In genomic region chr12:69354561-69355187, GRCh38 we compare ENCODE assay signal across 1 cellular context.
TF ChIP-seq lines count a peak whose summit lies in the region.

No MANE protein-coding gene starts in this region.

TF ChIP-seq in HepG2, 621 proteins besides CTCF, POLR2A, EP300 and RAD21 (continued from another document and continues in another):
- 0 out of 4 replicates have a peak, but pooled peaks of 1 of the 2 experiments have one; percentile 36 for TF ChIP-seq REST (IDR thresholded peaks at IDR 0.05; ENCODE audit: borderline replicate concordance in 1 of 2, low read depth in 1 of 2, low read length in 2 of 2)
- TF ChIP-seq ZZZ3 (CRISPR knock-in tag; IDR thresholded peaks at IDR 0.05; ENCODE audit: borderline replicate concordance), result no peak
- no peak for TF ChIP-seq YEATS4 (CRISPR knock-in tag; IDR thresholded peaks at IDR 0.05; ENCODE audit: borderline replicate concordance)
- TF ChIP-seq ZNF274 (CRISPR knock-in tag; IDR thresholded peaks at IDR 0.05), result no peak; the same call in 1 of the 2 replicates
- TF ChIP-seq ATF7 (IDR thresholded peaks at IDR 0.05), result peak; percentile 47; the same call in 1 of the 2 replicates
- TF ChIP-seq ATF7 (CRISPR knock-in tag; IDR thresholded peaks at IDR 0.05), result peak; percentile 62; the same call in 1 of the 2 replicates
- peak; percentile 78; the same call in 1 of the 2 replicates for TF ChIP-seq MYNN (CRISPR knock-in tag; IDR thresholded peaks at IDR 0.05; ENCODE audit: low read depth)
- TF ChIP-seq ELF3 (CRISPR knock-in tag; IDR thresholded peaks at IDR 0.05), result peak; percentile 78; the same call in 1 of the 2 replicates
- TF ChIP-seq GZF1 (CRISPR knock-in tag; IDR thresholded peaks at IDR 0.05), result no peak
- TF ChIP-seq ZNF607 (CRISPR knock-in tag; IDR thresholded peaks at IDR 0.05; ENCODE audit: borderline replicate concordance), result no peak
- TF ChIP-seq ZNF17 (CRISPR knock-in tag; IDR thresholded peaks at IDR 0.05), result no peak
- no peak for TF ChIP-seq PRDM4 (CRISPR knock-in tag; IDR thresholded peaks at IDR 0.05; ENCODE audit: borderline replicate concordance)
- TF ChIP-seq USF2 (IDR thresholded peaks at IDR 0.05; ENCODE audit: low read depth, low read length), result no peak
- no peak for TF ChIP-seq USF2 (CRISPR knock-in tag; IDR thresholded peaks at IDR 0.05; ENCODE audit: borderline replicate concordance)
- peak; percentile 60 for TF ChIP-seq CEBPG (CRISPR knock-in tag; IDR thresholded peaks at IDR 0.05)
- peak; percentile 84; the same call in 1 of the 2 replicates for TF ChIP-seq ERF (CRISPR knock-in tag; IDR thresholded peaks at IDR 0.05)
- no peak for TF ChIP-seq SNAPC4 (CRISPR knock-in tag; IDR thresholded peaks at IDR 0.05)
- TF ChIP-seq ZHX2 (IDR thresholded peaks at IDR 0.05; ENCODE audit: low read depth), result no peak
- 0 out of 2 replicates have a peak, but pooled peaks have one; percentile 77 for TF ChIP-seq ZHX2 (CRISPR knock-in tag; IDR thresholded peaks at IDR 0.05; ENCODE audit: borderline replicate concordance)
- TF ChIP-seq GTF2F1 (IDR thresholded peaks at IDR 0.05; ENCODE audit: low read length), result no peak
- TF ChIP-seq RXRB (CRISPR knock-in tag; IDR thresholded peaks at IDR 0.05; ENCODE audit: borderline replicate concordance), result peak; percentile 62
- TF ChIP-seq ZNF160 (CRISPR knock-in tag; IDR thresholded peaks at IDR 0.05), result peak; percentile 88
- peak; percentile 53; the same call in 1 of the 2 replicates for TF ChIP-seq TAF1 (CRISPR knock-in tag; IDR thresholded peaks at IDR 0.05)
- TF ChIP-seq ZNF484 (CRISPR knock-in tag; IDR thresholded peaks at IDR 0.05; ENCODE audit: borderline replicate concordance, low read depth), result no peak
- no peak for TF ChIP-seq ZBTB44 (CRISPR knock-in tag; IDR thresholded peaks at IDR 0.05)
- TF ChIP-seq ZKSCAN8 (CRISPR knock-in tag; IDR thresholded peaks at IDR 0.05; ENCODE audit: borderline replicate concordance), result peak; percentile 57; the same call in 1 of the 2 replicates
- peak; percentile 91 for TF ChIP-seq ZFP37 (CRISPR knock-in tag; IDR thresholded peaks at IDR 0.05; ENCODE audit: borderline replicate concordance)
- peak; percentile 65 for TF ChIP-seq TP53 (CRISPR knock-in tag; conservative IDR thresholded peaks at IDR 0.05)
- TF ChIP-seq MXD4 (CRISPR knock-in tag; IDR thresholded peaks at IDR 0.05), result peak; percentile 77
- no peak for TF ChIP-seq NPAS2 (CRISPR knock-in tag; IDR thresholded peaks at IDR 0.05; ENCODE audit: borderline replicate concordance)
- TF ChIP-seq MED8 (CRISPR knock-in tag; IDR thresholded peaks at IDR 0.05; ENCODE audit: insufficient replicate concordance), result peak; percentile 70
- TF ChIP-seq RARA (CRISPR knock-in tag; IDR thresholded peaks at IDR 0.05), result peak; percentile 37; the same call in 1 of the 2 replicates
- TF ChIP-seq HNRNPLL (IDR thresholded peaks at IDR 0.05; ENCODE audit: low read depth, low read length, poor library complexity, severe bottlenecking), result no peak
- 0 out of 2 replicates have a peak, but pooled peaks have one; percentile 44 for TF ChIP-seq SMAD1 (CRISPR knock-in tag; IDR thresholded peaks at IDR 0.05; ENCODE audit: borderline replicate concordance, low read depth)
- TF ChIP-seq ZFP41 (CRISPR knock-in tag; IDR thresholded peaks at IDR 0.05; ENCODE audit: borderline replicate concordance), result peak; percentile 15; the same call in 1 of the 2 replicates
- TF ChIP-seq ZMYM2 (CRISPR knock-in tag; IDR thresholded peaks at IDR 0.05), result no peak
- no peak for TF ChIP-seq ZNF883 (CRISPR knock-in tag; IDR thresholded peaks at IDR 0.05; ENCODE audit: not compliant biosample characterization)
- TF ChIP-seq NR1H2 (CRISPR knock-in tag; IDR thresholded peaks at IDR 0.05; ENCODE audit: borderline replicate concordance, low read depth), result no peak
